ENCODE assay signal across 23 cellular contexts in the genomic region with DNA sequence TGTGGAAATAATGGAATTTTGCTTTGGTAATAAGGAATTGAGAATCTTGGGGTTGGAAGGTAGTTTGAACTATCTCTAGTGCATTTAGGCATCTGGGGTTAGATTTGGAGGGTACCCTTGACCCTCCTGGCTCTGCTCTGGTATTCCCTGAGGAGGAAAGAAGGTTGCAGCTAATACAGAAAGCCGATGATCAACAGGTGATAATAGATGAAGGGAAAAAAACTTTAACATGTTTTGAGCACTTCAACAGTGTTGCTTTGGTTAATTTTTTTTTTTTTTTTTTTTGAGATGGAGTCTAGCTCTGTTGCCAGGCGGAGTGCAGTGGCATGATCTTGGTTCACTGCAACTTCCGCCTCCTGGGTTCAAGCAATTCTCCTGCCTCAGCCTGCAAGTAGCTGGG. TPM values are rescaled to one million over a fixed set of nuclear protein-coding genes. Genes with fewer than 3 reads are reported as not detected.
"Had no signal": no experiment of that assay in that cellular context is flagged by ENCODE, and none has a peak within 500 bp of the region (broad histone marks: within the 10 kb centered on the region; RNA-seq: fewer than 3 reads in every experiment).

No MANE protein-coding gene starts in this region.

- H3K27ac Mint-ChIP-seq: neural progenitor cell, type B pancreatic cell had no signal

- H3K4me3 Mint-ChIP-seq: naive B cell, neural progenitor cell, type B pancreatic cell had no signal

- ATAC-seq: left colon, right cardiac atrium had no signal

- H3K27me3 Mint-ChIP-seq: naive B cell, type B pancreatic cell had no signal

- H3K4me3 ChIP-seq: dorsolateral prefrontal cortex, hepatocyte, neural progenitor cell, ovary, uterus had no signal

- DNase-seq: cortex of kidney; dorsolateral prefrontal cortex; effector CD8-positive, alpha-beta T cell; foreskin melanocyte; head of caudate nucleus; left colon; mesendoderm; naive B cell; nucleus accumbens; ovary; right cardiac atrium; small intestine; stimulated activated CD4-positive, alpha-beta T cell treated with anti-CD3 and anti-CD28 coated beads, Interleukin-12 subunit alpha, Interleukin-12 subunit beta, amount 100 ng/mL, for 4 hours; stimulated activated naive CD4-positive, alpha-beta T cell treated with Interleukin-2 at 50 U/mL for 16 hours; uterus had no signal

- H3K9me3 Mint-ChIP-seq: naive B cell, neural progenitor cell, type B pancreatic cell had no signal

RNA-seq across cellular contexts. Expression of a gene that starts 54.6 kb away (rescaled TPM):
- total RNA-seq: hepatocyte, kidney epithelial cell, left colon, liver, lung microvascular endothelial cell, ovary, posterior vena cava had no signal
- polyA plus RNA-seq: esophagus, hepatocyte, liver, ovary, small intestine had no signal
